Comparison of ENCODE assay signal across 31 cellular contexts in genomic region chr15:58080398-58080797, GRCh38. TPM values are rescaled to one million over a fixed set of nuclear protein-coding genes. Genes with fewer than 3 reads are reported as not detected.
"Had no signal": no experiment of that assay in that cellular context is flagged by ENCODE, and none has a peak within 500 bp of the region (broad histone marks: within the 10 kb centered on the region; RNA-seq: fewer than 3 reads in every experiment).

No MANE protein-coding gene starts in this region.

- H3K9me3 ChIP-seq: MG63 had no signal

- H3K27me3 ChIP-seq: cardiac muscle cell, MG63 had no signal

- DNase-seq: activated CD4-positive, alpha-beta T cell treated with anti-CD3 and anti-CD28 coated beads, Interleukin-2, amount 10 ng/mL, durations not matched to agents 24 days and 14 days; activated CD4-positive, alpha-beta T cell treated with anti-CD3 and anti-CD28 coated beads, Interleukin-2, amount 50 U/mL, for 4 hours; activated CD8-positive, alpha-beta T cell treated with anti-CD3 and anti-CD28 coated beads, Interleukin-2, amount 10 ng/mL, durations not matched to agents 7 days and 5 days; activated gamma-delta T cell treated with Interleukin-2 at 50 U/mL for 16 hours; activated naive CD4-positive, alpha-beta T cell treated with anti-CD3 and anti-CD28 coated beads for 36 hours; activated naive CD8-positive, alpha-beta T cell treated with anti-CD3 and anti-CD28 coated beads, Interleukin-2, amount 50 U/mL, for 24 hours; activated T-cell treated with anti-CD3 and anti-CD28 coated beads for 4 hours; activated T-cell treated with anti-CD3 and anti-CD28 coated beads, Interleukin-2, amount 50 U/mL, for 4 hours; aorta; Kasumi-1; KBM-7; MG63; MV-4-11; NCI-H1092; NCI-H1436 treated with DMSO at 0.1 percent for 48 hours; NCI-H1694 treated with DMSO at 0.1 percent for 48 hours; NCI-H2029; NCI-H345; NCI-H524 treated with DMSO at 0.1 percent for 48 hours; NK-92 treated with Interleukin-12 subunit alpha and Interleukin-12 subunit beta, amount 100 ng/mL, for 24 hours; OCI-M1; Right ventricle myocardium superior had no signal

- H3K36me3 ChIP-seq: cardiac muscle cell, MG63 had no signal

- H3K36me3 Mint-ChIP-seq: activated naive CD8-positive, alpha-beta T cell had no signal

- H3K4me3 Mint-ChIP-seq: activated CD4-positive, alpha-beta T cell treated with anti-CD3 and anti-CD28 coated beads, Interleukin-2, amount 10 ng/mL, durations not matched to agents 24 days and 14 days; activated CD8-positive, alpha-beta T cell treated with anti-CD3 and anti-CD28 coated beads, Interleukin-2, amount 10 ng/mL, durations not matched to agents 7 days and 5 days; activated naive CD4-positive, alpha-beta T cell treated with anti-CD3 and anti-CD28 coated beads for 36 hours; activated naive CD8-positive, alpha-beta T cell; activated naive CD8-positive, alpha-beta T cell treated with anti-CD3 and anti-CD28 coated beads, Interleukin-2, amount 50 U/mL, for 24 hours; activated T-cell treated with anti-CD3 and anti-CD28 coated beads, Interleukin-2, amount 50 U/mL, for 4 hours; activated T-helper 1 cell treated with anti-CD3 and anti-CD28 coated beads, Interleukin-12 subunit alpha, Interleukin-12 subunit beta, Interleukin-2, Interleukin-4 antibody, amounts not matched to agents 30 ng/mL and 10 ng/mL and 1 ng/mL, durations not matched to agents 14 hours and 24 hours and 36 hours; central memory CD8-positive, alpha-beta T cell; T-helper 1 cell treated with Interleukin-12 subunit alpha and Interleukin-12 subunit beta and Interleukin-4 antibody, amounts not matched to agents 30 μg/mL and 1 μg/mL, for 36 hours; T-helper 2 cell treated with Interferon-gamma antibody and Interleukin-4, amounts not matched to agents 5 μg/mL and 100 μg/mL, for 36 hours had no signal

- H3K27ac Mint-ChIP-seq: activated CD4-positive, alpha-beta T cell treated with anti-CD3 and anti-CD28 coated beads, Interleukin-2, amount 10 ng/mL, durations not matched to agents 24 days and 14 days; activated CD8-positive, alpha-beta T cell treated with anti-CD3 and anti-CD28 coated beads, Interleukin-2, amount 10 ng/mL, durations not matched to agents 7 days and 5 days; activated naive CD4-positive, alpha-beta T cell treated with anti-CD3 and anti-CD28 coated beads for 36 hours; activated naive CD8-positive, alpha-beta T cell; activated naive CD8-positive, alpha-beta T cell treated with anti-CD3 and anti-CD28 coated beads, Interleukin-2, amount 50 U/mL, for 24 hours; activated T-helper 1 cell treated with anti-CD3 and anti-CD28 coated beads, Interleukin-12 subunit alpha, Interleukin-12 subunit beta, Interleukin-2, Interleukin-4 antibody, amounts not matched to agents 30 ng/mL and 10 ng/mL and 1 ng/mL, durations not matched to agents 14 hours and 24 hours and 36 hours; T-helper 1 cell treated with Interleukin-12 subunit alpha and Interleukin-12 subunit beta and Interleukin-4 antibody, amounts not matched to agents 30 μg/mL and 1 μg/mL, for 36 hours; T-helper 2 cell treated with Interferon-gamma antibody and Interleukin-4, amounts not matched to agents 5 μg/mL and 100 μg/mL, for 36 hours had no signal

- FAIRE-seq: TTC549 had no signal

- H3K4me3 ChIP-seq: cardiac muscle cell, MG63, SK-N-MC had no signal

- H3K9me3 Mint-ChIP-seq: activated CD4-positive, alpha-beta T cell treated with anti-CD3 and anti-CD28 coated beads, Interleukin-2, amount 10 ng/mL, durations not matched to agents 24 days and 14 days; activated naive CD4-positive, alpha-beta T cell treated with anti-CD3 and anti-CD28 coated beads for 36 hours; activated naive CD8-positive, alpha-beta T cell treated with anti-CD3 and anti-CD28 coated beads, Interleukin-2, amount 50 U/mL, for 24 hours; activated T-cell treated with anti-CD3 and anti-CD28 coated beads, Interleukin-2, amount 50 U/mL, for 4 hours; activated T-helper 1 cell treated with anti-CD3 and anti-CD28 coated beads, Interleukin-12 subunit alpha, Interleukin-12 subunit beta, Interleukin-2, Interleukin-4 antibody, amounts not matched to agents 30 ng/mL and 10 ng/mL and 1 ng/mL, durations not matched to agents 14 hours and 24 hours and 36 hours; central memory CD8-positive, alpha-beta T cell; T-helper 1 cell treated with Interleukin-12 subunit alpha and Interleukin-12 subunit beta and Interleukin-4 antibody, amounts not matched to agents 30 μg/mL and 1 μg/mL, for 36 hours; T-helper 2 cell treated with Interferon-gamma antibody and Interleukin-4, amounts not matched to agents 5 μg/mL and 100 μg/mL, for 36 hours had no signal

- H3K4me1 Mint-ChIP-seq: activated CD4-positive, alpha-beta T cell treated with anti-CD3 and anti-CD28 coated beads, Interleukin-2, amount 10 ng/mL, durations not matched to agents 24 days and 14 days; central memory CD8-positive, alpha-beta T cell had no signal

- ATAC-seq: activated CD8-positive, alpha-beta T cell treated with anti-CD3 and anti-CD28 coated beads, Interleukin-2, amount 10 ng/mL, durations not matched to agents 7 days and 5 days; activated naive CD8-positive, alpha-beta T cell treated with anti-CD3 and anti-CD28 coated beads, Interleukin-2, amount 50 U/mL, for 24 hours; activated T-cell treated with anti-CD3 and anti-CD28 coated beads, Interleukin-2, amount 50 U/mL, for 4 hours had no signal

- H3K27ac ChIP-seq: cardiac muscle cell, SK-N-MC had no signal

RNA-seq across cellular contexts. Expression of gene ALDH1A2, which starts 14.9 kb away (rescaled TPM):
- total RNA-seq: activated CD8-positive, alpha-beta T cell treated with anti-CD3 and anti-CD28 coated beads, Interleukin-2, amount 10 ng/mL, durations not matched to agents 7 days and 5 days; activated naive CD4-positive, alpha-beta T cell treated with anti-CD3 and anti-CD28 coated beads for 36 hours; activated T-helper 1 cell treated with anti-CD3 and anti-CD28 coated beads, Interleukin-12 subunit alpha, Interleukin-12 subunit beta, Interleukin-2, Interleukin-4 antibody, amounts not matched to agents 30 ng/mL and 10 ng/mL and 1 ng/mL, durations not matched to agents 14 hours and 24 hours and 36 hours; NCI-H460 had no signal

RNA-seq across cellular contexts. Expression of gene AQP9, which starts 57.8 kb away (rescaled TPM):
- total RNA-seq: activated CD8-positive, alpha-beta T cell treated with anti-CD3 and anti-CD28 coated beads, Interleukin-2, amount 10 ng/mL, durations not matched to agents 7 days and 5 days; activated naive CD4-positive, alpha-beta T cell treated with anti-CD3 and anti-CD28 coated beads for 36 hours; activated T-helper 1 cell treated with anti-CD3 and anti-CD28 coated beads, Interleukin-12 subunit alpha, Interleukin-12 subunit beta, Interleukin-2, Interleukin-4 antibody, amounts not matched to agents 30 ng/mL and 10 ng/mL and 1 ng/mL, durations not matched to agents 14 hours and 24 hours and 36 hours; cardiac muscle cell; NCI-H460 had no signal
- polyA plus RNA-seq: cardiac muscle cell had no signal
